In genomic region chr5:123450641-123451421, GRCh38 we compare ENCODE assay signal across 13 cellular contexts. TPM values are rescaled to one million over a fixed set of nuclear protein-coding genes. Genes with fewer than 3 reads are reported as not detected.
DNase-seq lines count a peak whose midpoint lies in the region; ATAC-seq and TF ChIP-seq lines count a peak whose summit lies in the region.
"Had no signal": no experiment of that assay in that cellular context is flagged by ENCODE, and none has a peak within 500 bp of the region (broad histone marks: within the 10 kb centered on the region; RNA-seq: fewer than 3 reads in every experiment).

No MANE protein-coding gene starts in this region.

- H3K27ac Mint-ChIP-seq in activated T-cell treated with anti-CD3 and anti-CD28 coated beads, Interleukin-2, amount 50 U/mL, for 72 hours = no peak overlapping the region
- H3K27ac Mint-ChIP-seq: natural killer cell treated with Interleukin-12 subunit alpha and Interleukin-12 subunit beta and Interleukin-15 and Interleukin-18, amount 100 ng/mL, for 72 hours had no signal

- intact Hi-C loops in sciatic nerve (cut with DNase I) = no loop called here

- ATAC-seq in sciatic nerve = peak; percentile 30
- no peak for ATAC-seq in activated T-cell treated with anti-CD3 and anti-CD28 coated beads, Interleukin-2, amount 50 U/mL, for 72 hours (replicated peaks in 1 of 2)
- ATAC-seq: natural killer cell treated with Interleukin-12 subunit alpha and Interleukin-12 subunit beta and Interleukin-15 and Interleukin-18, amount 100 ng/mL, for 72 hours had no signal

- no peaks in the 10 kb centered on the region for H3K36me3 Mint-ChIP-seq in activated T-cell treated with anti-CD3 and anti-CD28 coated beads, Interleukin-2, amount 50 U/mL, for 72 hours (ENCODE audit: insufficient read depth in 2 of 2)
- H3K36me3 Mint-ChIP-seq: natural killer cell treated with Interleukin-12 subunit alpha and Interleukin-12 subunit beta and Interleukin-15 and Interleukin-18, amount 100 ng/mL, for 72 hours had no signal

- H3K4me1 Mint-ChIP-seq in activated T-cell treated with anti-CD3 and anti-CD28 coated beads, Interleukin-2, amount 50 U/mL, for 72 hours (ENCODE audit: low read depth) = peaks cover 35% of the 10 kb centered on the region

- no peak overlapping the region for H3K4me3 Mint-ChIP-seq in activated T-cell treated with anti-CD3 and anti-CD28 coated beads, Interleukin-2, amount 50 U/mL, for 72 hours
- H3K4me3 Mint-ChIP-seq: natural killer cell treated with Interleukin-12 subunit alpha and Interleukin-12 subunit beta and Interleukin-15 and Interleukin-18, amount 100 ng/mL, for 72 hours had no signal

- peaks cover 33% of the 10 kb centered on the region for H3K27me3 Mint-ChIP-seq in activated T-cell treated with anti-CD3 and anti-CD28 coated beads, Interleukin-2, amount 50 U/mL, for 72 hours (ENCODE audit: low read depth)

- peak; percentile 35 for DNase-seq in DMS53 (lab: John Stamatoyannopoulos, UW)
- no peak for DNase-seq in DMS53 treated with DMSO at 0.1 percent for 48 hours (lab: John Stamatoyannopoulos, UW; ENCODE audit: unreplicated experiment)
- DNase-seq in NCI-H345 treated with DMSO at 0.1 percent for 48 hours (lab: John Stamatoyannopoulos, UW; ENCODE audit: unreplicated experiment) = peak; percentile 78
- DNase-seq in choroid plexus epithelial cell (ENCODE audit: low read depth) = peak; percentile 55
- no peak for DNase-seq in sciatic nerve (ENCODE audit: low spot score)
- DNase-seq in activated effector memory CD4-positive, alpha-beta T cell treated with anti-CD3 and anti-CD28 coated beads, Interleukin-2, amount 50 U/mL, for 16 hours = no peak
- no peak for DNase-seq in activated gamma-delta T cell treated with Interleukin-2 at 50 U/mL for 16 hours
- DNase-seq in activated T-cell treated with anti-CD3 and anti-CD28 coated beads, Interleukin-2, amount 50 U/mL, for 72 hours = no peak
- DNase-seq: GF-D8; hippocampal formation; stimulated activated CD4-positive, alpha-beta T cell treated with anti-CD3 and anti-CD28 coated beads, Interleukin-2, amount 100 ng/mL, for 24 hours; T1000 had no signal

- no peak for TF ChIP-seq CTCF in choroid plexus epithelial cell (conservative IDR thresholded peaks at IDR 0.05; ENCODE audit: low read depth, low read length)

- H3K9me3 Mint-ChIP-seq in activated T-cell treated with anti-CD3 and anti-CD28 coated beads, Interleukin-2, amount 50 U/mL, for 72 hours = no peaks in the 10 kb centered on the region
- H3K9me3 Mint-ChIP-seq: natural killer cell treated with Interleukin-12 subunit alpha and Interleukin-12 subunit beta and Interleukin-15 and Interleukin-18, amount 100 ng/mL, for 72 hours had no signal

- no peak overlapping the region for H3K4me3 ChIP-seq in choroid plexus epithelial cell (ENCODE audit: low read depth, low read length)

RNA-seq across cellular contexts. Expression of gene CEP120, which starts 27.6 kb away (rescaled TPM):
- 29.3 TPM for total RNA-seq in sciatic nerve
- total RNA-seq in activated T-cell treated with anti-CD3 and anti-CD28 coated beads, Interleukin-2, amount 50 U/mL, for 72 hours = 10 to 100 TPM; 56.2 to 60.1 TPM

Comparison
In these comparisons a context has a peak if more than half of its experiments do, and no peak if none do; other contexts are left out.
1. DNase-seq: peak in DMS53 (single experiment), NCI-H345 treated with DMSO at 0.1 percent for 48 hours (single experiment) and choroid plexus epithelial cell (single experiment); none in DMS53 treated with DMSO at 0.1 percent for 48 hours (single experiment), sciatic nerve (single experiment), activated effector memory CD4-positive, alpha-beta T cell treated with anti-CD3 and anti-CD28 coated beads, Interleukin-2, amount 50 U/mL, for 16 hours (single experiment), activated gamma-delta T cell treated with Interleukin-2 at 50 U/mL for 16 hours (single experiment) and activated T-cell treated with anti-CD3 and anti-CD28 coated beads, Interleukin-2, amount 50 U/mL, for 72 hours (0 of 2).